Comparison of ENCODE assay signal across 22 cellular contexts in genomic region chr16:966035-966434, GRCh38.
"Had no signal": no experiment of that assay in that cellular context is flagged by ENCODE, and none has a peak within 500 bp of the region (broad histone marks: within the 10 kb centered on the region; RNA-seq: fewer than 3 reads in every experiment).

No MANE protein-coding gene starts in this region.

- H3K9me3 Mint-ChIP-seq: activated B cell treated with CpG ODN at 0.5 μM for 24 hours, memory B cell had no signal

- ATAC-seq: esophagus mucosa; gastrocnemius medialis; left lung; mucosa of descending colon; stimulated activated naive CD8-positive, alpha-beta T cell treated with anti-CD3 and anti-CD28 coated beads, Interleukin-15, amount 100 ng/mL, for 72 hours had no signal

- H3K27ac ChIP-seq: breast epithelium, gastrocnemius medialis, left lung, suprapubic skin had no signal

- H3K27ac Mint-ChIP-seq: activated B cell treated with CpG ODN at 0.5 μM for 24 hours; activated T-helper 2 cell treated with anti-CD3 and anti-CD28 coated beads, Interferon-gamma antibody, Interleukin-2, Interleukin-4, amounts not matched to agents 10 μg/mL and 5 μg/mL and 100 μg/mL, durations not matched to agents 14 hours and 24 hours and 36 hours; memory B cell; stimulated activated naive CD8-positive, alpha-beta T cell treated with anti-CD3 and anti-CD28 coated beads, Interleukin-15, amount 100 ng/mL, for 72 hours; type B pancreatic cell had no signal

- DNase-seq: activated B cell treated with CpG ODN at 0.5 μM for 24 hours; activated CD4-positive, alpha-beta T cell treated with anti-CD3 and anti-CD28 coated beads for 48 hours; activated naive CD4-positive, alpha-beta T cell treated with anti-CD3 and anti-CD28 coated beads for 36 hours; cerebellar nuclear complex; effector CD4-positive, alpha-beta T cell; gastrocnemius medialis; naive B cell; retina; stimulated activated CD4-positive, alpha-beta T cell treated with anti-CD3 and anti-CD28 coated beads, Interleukin-12 subunit alpha, Interleukin-12 subunit beta, amount 100 ng/mL, for 4 hours; stimulated activated CD4-positive, alpha-beta T cell treated with anti-CD3 and anti-CD28 coated beads, Interleukin-1b, Interleukin-23, amount 100 ng/mL, for 48 hours; stimulated activated naive CD8-positive, alpha-beta T cell treated with anti-CD3 and anti-CD28 coated beads, Interleukin-15, amount 100 ng/mL, for 72 hours; T-helper 9 cell had no signal

- FAIRE-seq: astrocyte, keratinocyte had no signal

- H3K9me3 ChIP-seq: breast epithelium, gastrocnemius medialis, mucosa of descending colon, suprapubic skin had no signal

- H3K36me3 ChIP-seq: breast epithelium, gastrocnemius medialis, suprapubic skin had no signal

- H3K4me3 ChIP-seq: breast epithelium, gastrocnemius medialis, left lung, mucosa of descending colon, suprapubic skin had no signal

- H3K4me3 Mint-ChIP-seq: activated B cell treated with CpG ODN at 0.5 μM for 24 hours; activated naive CD4-positive, alpha-beta T cell treated with anti-CD3 and anti-CD28 coated beads for 36 hours; memory B cell; naive B cell; stimulated activated naive CD8-positive, alpha-beta T cell treated with anti-CD3 and anti-CD28 coated beads, Interleukin-15, amount 100 ng/mL, for 72 hours; type B pancreatic cell had no signal

- H3K27me3 Mint-ChIP-seq: activated B cell treated with CpG ODN at 0.5 μM for 24 hours; memory B cell; naive B cell; stimulated activated naive CD8-positive, alpha-beta T cell treated with anti-CD3 and anti-CD28 coated beads, Interleukin-15, amount 100 ng/mL, for 72 hours; type B pancreatic cell had no signal

- H3K27me3 ChIP-seq: breast epithelium, gastrocnemius medialis, left lung, suprapubic skin had no signal
